ENCODE assay signal across 18 cellular contexts in the genomic region with DNA sequence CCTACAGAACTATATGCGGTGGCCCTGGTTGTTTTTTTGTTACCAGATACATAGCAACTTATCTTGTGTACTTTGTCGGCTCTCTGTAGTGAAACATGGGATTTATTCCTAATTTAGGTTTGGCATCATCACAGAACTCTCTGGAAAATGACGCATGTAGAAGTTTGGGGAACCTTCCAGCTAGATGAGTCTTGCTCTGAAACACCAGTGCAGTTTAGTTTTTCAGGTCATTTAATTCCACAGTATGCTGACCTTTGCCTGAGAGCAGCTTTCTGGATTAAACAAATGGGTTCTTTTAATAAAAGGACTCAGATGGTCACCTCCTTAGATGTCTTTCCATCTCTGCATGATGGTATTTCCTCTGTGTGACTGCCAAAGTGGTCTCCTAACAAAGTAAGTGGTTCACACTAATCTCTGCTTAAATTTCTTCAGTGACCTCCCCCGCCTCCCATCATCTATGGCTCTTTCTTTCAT. TPM values are rescaled to one million over a fixed set of nuclear protein-coding genes. Genes with fewer than 3 reads are reported as not detected.
DNase-seq lines count a peak whose midpoint lies in the region; ATAC-seq and TF ChIP-seq lines count a peak whose summit lies in the region.
"Had no signal": no experiment of that assay in that cellular context is flagged by ENCODE, and none has a peak within 500 bp of the region (broad histone marks: within the 10 kb centered on the region; RNA-seq: fewer than 3 reads in every experiment).

No MANE protein-coding gene starts in this region.

- H3K9me2 ChIP-seq in GM23248 (ENCODE audit: insufficient read depth) (no peaks in the 10 kb centered on the region), MM.1S (replicated peaks; ENCODE audit: insufficient read depth, low read length) (no peaks in the 10 kb centered on the region)

- intact Hi-C loops in left lung (cut with DNase I) = no loop called here
- intact Hi-C loops in activated naive CD4-positive, alpha-beta T cell treated with anti-CD3 and anti-CD28 coated beads for 36 hours (cut with micrococcal nuclease) = no loop called here

- H3K79me2 ChIP-seq in GM23248 (ENCODE audit: insufficient read depth) (no peaks in the 10 kb centered on the region), MM.1S (ENCODE audit: low read length) (no peaks in the 10 kb centered on the region)

- no peak overlapping the region for H2AFZ ChIP-seq in GM23248
- H2AFZ ChIP-seq in MM.1S (ENCODE audit: low read length) = no peak overlapping the region

- 70 to 74% methylated on average over 4 of the region's 4 CpGs for WGBS in GM23248 (ENCODE audit: low coverage in 1 of 2, low lambda C conversion rate in 2 of 2, missing lambda C conversion rate in 2 of 2), 2 experiments

- H3K4me3 ChIP-seq in GM23248 (no peak overlapping the region), left lung (no peak overlapping the region), MM.1S (ENCODE audit: low read length) (no peak overlapping the region), brain microvascular endothelial cell (ENCODE audit: low read depth, low read length) (no peak overlapping the region)
- H3K4me3 ChIP-seq: dorsolateral prefrontal cortex, sigmoid colon had no signal

- H3K27ac ChIP-seq in GM23248 (no peak overlapping the region), left lung (peak overlapping the region in 1 of 2 donors; percentile 76), MM.1S (ENCODE audit: low read length) (no peak overlapping the region), brain microvascular endothelial cell (no peak overlapping the region)
- H3K27ac ChIP-seq: HL-60 had no signal

- H3K36me3 ChIP-seq in GM23248 (ENCODE audit: low read depth) (no peaks in the 10 kb centered on the region), left lung (no peaks in the 10 kb centered on the region), MM.1S (replicated peaks; ENCODE audit: insufficient read depth, low read length) (no peaks in the 10 kb centered on the region), brain microvascular endothelial cell (replicated peaks) (no peaks in the 10 kb centered on the region)
- H3K36me3 ChIP-seq: sigmoid colon had no signal

- peaks cover 10% of the 10 kb centered on the region; the same call in 1 of the 2 replicates for H3K4me1 ChIP-seq in GM23248 (ENCODE audit: insufficient read depth)
- no peaks in the 10 kb centered on the region for H3K4me1 ChIP-seq in left lung
- H3K4me1 ChIP-seq in MM.1S (ENCODE audit: low read length) = no peaks in the 10 kb centered on the region

- CTCF ChIA-PET in activated naive CD4-positive, alpha-beta T cell treated with anti-CD3 and anti-CD28 coated beads for 36 hours (lab: Charles Lee) = no interaction called here

- H3K36me3 Mint-ChIP-seq in activated naive CD4-positive, alpha-beta T cell treated with anti-CD3 and anti-CD28 coated beads for 36 hours (ENCODE audit: low read depth) = no peaks in the 10 kb centered on the region
- H3K36me3 Mint-ChIP-seq: activated naive CD4-positive, alpha-beta T cell treated with anti-CD3 and anti-CD28 coated beads, Interleukin-2, amount 10 ng/mL, durations not matched to agents 7 days and 5 days had no signal

- no peaks in the 10 kb centered on the region for H3K9me3 ChIP-seq in GM23248 (ENCODE audit: low read depth)
- H3K9me3 ChIP-seq in left lung = no peaks in the 10 kb centered on the region
- no peaks in the 10 kb centered on the region for H3K9me3 ChIP-seq in MM.1S (replicated peaks; ENCODE audit: insufficient read depth, low read length)
- H3K9me3 ChIP-seq: sigmoid colon had no signal

- H3K9me3 Mint-ChIP-seq in activated naive CD4-positive, alpha-beta T cell treated with anti-CD3 and anti-CD28 coated beads for 36 hours = no peaks in the 10 kb centered on the region
- H3K9me3 Mint-ChIP-seq: activated naive CD4-positive, alpha-beta T cell treated with anti-CD3 and anti-CD28 coated beads, Interleukin-2, amount 10 ng/mL, durations not matched to agents 7 days and 5 days; brain had no signal

- H3K27ac Mint-ChIP-seq in activated naive CD4-positive, alpha-beta T cell treated with anti-CD3 and anti-CD28 coated beads for 36 hours = no peak overlapping the region
- H3K27ac Mint-ChIP-seq: activated naive CD4-positive, alpha-beta T cell treated with anti-CD3 and anti-CD28 coated beads, Interleukin-2, amount 10 ng/mL, durations not matched to agents 7 days and 5 days had no signal

- peak; percentile 62 for ATAC-seq in left lung

- DNase-seq in AG08395 (ENCODE audit: low spot score) (peak; percentile 27), GM23248 (peak; percentile 60), cerebellar cortex (ENCODE audit: low spot score) (peak; percentile 58), left lung (no peak), NCI-H774 (lab: John Stamatoyannopoulos, UW) (no peak), MM.1S (no peak), brain microvascular endothelial cell (no peak)
- no peak for DNase-seq in activated naive CD4-positive, alpha-beta T cell treated with anti-CD3 and anti-CD28 coated beads for 36 hours
- DNase-seq: activated CD4-positive, alpha-beta T cell treated with anti-CD3 and anti-CD28 coated beads, Interleukin-2, amount 50 U/mL, for 48 hours; activated naive CD4-positive, alpha-beta T cell treated with anti-CD3 and anti-CD28 coated beads, Interleukin-2, amount 10 ng/mL, durations not matched to agents 7 days and 5 days; dorsolateral prefrontal cortex; erythroblast; GOT3; MV-4-11; sigmoid colon; stimulated activated CD4-positive, alpha-beta T cell treated with anti-CD3 and anti-CD28 coated beads, Interleukin-2, amount 100 ng/mL, for 24 hours had no signal

- no peaks in the 10 kb centered on the region for H3K27me3 ChIP-seq in GM23248 (replicated peaks; ENCODE audit: insufficient read depth)
- no peaks in the 10 kb centered on the region for H3K27me3 ChIP-seq in left lung
- H3K27me3 ChIP-seq in MM.1S (replicated peaks; ENCODE audit: insufficient read depth, low read length) = no peaks in the 10 kb centered on the region
- no peaks in the 10 kb centered on the region for H3K27me3 ChIP-seq in brain microvascular endothelial cell (replicated peaks)
- H3K27me3 ChIP-seq: dorsolateral prefrontal cortex, sigmoid colon had no signal

- H3K4me1 Mint-ChIP-seq in activated naive CD4-positive, alpha-beta T cell treated with anti-CD3 and anti-CD28 coated beads for 36 hours (ENCODE audit: low read depth) = peaks cover 3% of the 10 kb centered on the region

- TF ChIP-seq CTCF in left lung (IDR thresholded peaks at IDR 0.05) (no peak), MM.1S (IDR thresholded peaks at IDR 0.05; ENCODE audit: low read length) (no peak), brain microvascular endothelial cell (IDR thresholded peaks at IDR 0.05; ENCODE audit: low read depth, low read length, missing control alignments) (no peak)

- in situ Hi-C loops in GM23248 (cut with MboI) (no loop called here), brain microvascular endothelial cell (cut with HindIII; ENCODE audit: low pct_ligation_motif_present, low sequenced_read_pairs) (no loop called here)

- H4K20me1 ChIP-seq in GM23248 (ENCODE audit: insufficient read depth) (no peaks in the 10 kb centered on the region), MM.1S (ENCODE audit: insufficient read depth, low read length) (no peaks in the 10 kb centered on the region)

- H3K9ac ChIP-seq in GM23248 (no peak overlapping the region), MM.1S (ENCODE audit: low read length) (no peak overlapping the region)

- H3K4me3 Mint-ChIP-seq in activated naive CD4-positive, alpha-beta T cell treated with anti-CD3 and anti-CD28 coated beads for 36 hours = no peak overlapping the region
- H3K4me3 Mint-ChIP-seq: activated naive CD4-positive, alpha-beta T cell treated with anti-CD3 and anti-CD28 coated beads, Interleukin-2, amount 10 ng/mL, durations not matched to agents 7 days and 5 days; brain had no signal

- no peaks in the 10 kb centered on the region for H3F3A ChIP-seq in GM23248 (ENCODE audit: insufficient read depth)
- H3F3A ChIP-seq in MM.1S (ENCODE audit: insufficient read depth, low read length) = no peaks in the 10 kb centered on the region

- H3K27me3 Mint-ChIP-seq in activated naive CD4-positive, alpha-beta T cell treated with anti-CD3 and anti-CD28 coated beads for 36 hours (ENCODE audit: low read depth) = peaks cover 7% of the 10 kb centered on the region
- H3K27me3 Mint-ChIP-seq: brain had no signal

- H3K4me2 ChIP-seq in GM23248 (ENCODE audit: unreplicated experiment) = no peak overlapping the region
- no peak overlapping the region for H3K4me2 ChIP-seq in MM.1S (ENCODE audit: low read depth, low read length)

RNA-seq across cellular contexts. Expression of a gene that starts 39.9 kb away (rescaled TPM):
- total RNA-seq in GM23248 (2014; rRNA removed; shearing (Covaris generic)) = 0.11 TPM in 1 of 2 replicates, not detected in the other
- polyA plus RNA-seq in GM23248 (2016; fragmentation: Nextera tagmentation; extraction: Ambion mirVana) = not detected in 2 replicates
- 1 to 10 TPM in 1 of 2 donors, not detected in 1; 1.3 TPM for total RNA-seq in left lung
- under 1 TPM in 1 of 2 experiments, not detected in 1; 0.17 TPM for total RNA-seq in activated naive CD4-positive, alpha-beta T cell treated with anti-CD3 and anti-CD28 coated beads for 36 hours
- total RNA-seq: sigmoid colon had no signal

Comparison
In these comparisons a context has a peak if more than half of its experiments do, and no peak if none do; other contexts are left out.
1. DNase-seq: peak in AG08395 (single experiment), GM23248 (single experiment) and cerebellar cortex (single experiment); none in left lung (0 of 2), NCI-H774 (single experiment), MM.1S (single experiment), activated naive CD4-positive, alpha-beta T cell treated with anti-CD3 and anti-CD28 coated beads for 36 hours (single experiment) and brain microvascular endothelial cell (single experiment).